ENCODE assay signal across 31 cellular contexts in the genomic region with DNA sequence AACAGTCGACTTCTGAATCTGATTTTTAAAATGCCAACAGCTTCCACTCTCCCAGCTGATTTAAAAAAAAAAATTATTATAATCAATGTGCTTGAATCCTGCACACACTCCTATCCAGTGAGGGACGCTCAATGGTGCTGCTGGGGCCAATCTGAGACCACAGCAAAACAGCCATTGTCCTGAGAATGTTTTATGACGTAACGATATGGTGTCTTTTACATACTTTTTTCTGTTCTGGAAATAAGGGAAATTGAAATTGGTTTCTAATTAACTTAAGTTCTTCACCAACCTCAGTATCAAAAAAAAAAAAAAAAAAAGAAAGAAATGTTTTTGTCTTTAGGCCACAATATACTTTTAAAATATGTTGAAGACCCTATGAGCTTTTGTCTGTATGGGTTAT.
"Had no signal": no experiment of that assay in that cellular context is flagged by ENCODE, and none has a peak within 500 bp of the region (broad histone marks: within the 10 kb centered on the region; RNA-seq: fewer than 3 reads in every experiment).

No MANE protein-coding gene starts in this region.

- H3K9ac ChIP-seq: KMS-11 had no signal

- DNase-seq: Kasumi-1, MG63, MM.1S, MV-4-11, NCI-H1048, NCI-H1092, NCI-H1092 treated with DMSO at 0.1 percent for 48 hours, NCI-H1105, NCI-H1105 treated with DMSO at 0.1 percent for 48 hours, NCI-H1417 treated with DMSO at 0.1 percent for 48 hours, NCI-H1436, NCI-H1436 treated with DMSO at 0.1 percent for 48 hours, NCI-H146, NCI-H1694, NCI-H1694 treated with DMSO at 0.1 percent for 48 hours, NCI-H187, NCI-H187 treated with DMSO at 0.1 percent for 48 hours, NCI-H1930, NCI-H2029, NCI-H2081, NCI-H2081 treated with DMSO at 0.1 percent for 48 hours, NCI-H2107, NCI-H2171, NCI-H2171 treated with DMSO at 0.1 percent for 48 hours, NCI-H2227 treated with DMSO at 0.1 percent for 48 hours, NCI-H226, NCI-H345, NCI-H446, NCI-H446 treated with DMSO at 0.1 percent for 48 hours, NCI-H524 had no signal

- H3K27ac ChIP-seq: KMS-11 had no signal

- H3K4me2 ChIP-seq: KMS-11 had no signal

- H3K9me3 ChIP-seq: MG63 had no signal

- H3K27me3 ChIP-seq: MG63 had no signal

- H3K36me3 ChIP-seq: MG63 had no signal

- H3K4me3 ChIP-seq: MG63 had no signal
